9 cellular contexts compared by ENCODE assay signal in the genomic region with DNA sequence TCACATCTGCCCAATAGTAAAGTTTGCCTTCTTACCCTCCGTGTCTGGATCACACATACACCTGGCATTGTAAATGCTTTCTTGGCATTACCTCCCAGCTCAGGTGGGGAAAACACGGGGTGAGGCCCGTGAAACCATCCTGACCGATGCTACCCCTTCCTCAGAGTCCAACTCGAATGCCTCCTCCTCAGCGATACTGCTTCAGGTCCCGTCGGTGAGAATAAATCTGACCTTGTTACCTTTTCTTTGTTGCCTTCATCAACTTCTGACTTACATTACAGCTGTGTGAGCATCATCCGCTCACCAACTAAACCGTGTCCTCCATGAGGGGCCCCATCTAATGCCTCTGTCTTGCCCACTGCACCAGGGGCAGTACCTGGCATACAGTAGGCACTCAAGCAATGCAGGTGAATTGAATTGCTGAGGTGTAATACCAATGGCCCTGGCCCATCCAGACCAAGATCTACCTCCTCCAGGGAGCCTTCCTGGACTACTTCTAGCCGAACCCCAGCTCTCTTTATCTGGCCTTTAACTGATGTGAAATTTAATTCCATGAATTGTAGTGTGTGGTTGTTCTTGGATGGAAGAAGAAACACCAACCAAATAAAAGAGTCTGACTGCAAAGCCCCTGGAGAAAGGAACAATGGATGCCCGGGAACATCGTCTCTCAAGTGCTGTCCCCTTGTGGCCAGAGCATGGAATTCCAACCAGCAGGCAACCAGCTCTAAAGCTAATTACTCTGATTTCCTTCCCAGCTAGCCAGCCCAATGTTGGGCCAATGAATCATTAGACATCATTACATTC.
DNase-seq lines count a peak whose midpoint lies in the region; ATAC-seq, FAIRE-seq and TF ChIP-seq lines count a peak whose summit lies in the region.
"Had no signal": no experiment of that assay in that cellular context is flagged by ENCODE, and none has a peak within 500 bp of the region (broad histone marks: within the 10 kb centered on the region; RNA-seq: fewer than 3 reads in every experiment).

No MANE protein-coding gene starts in this region.

- no peak overlapping the region for H3K27ac ChIP-seq in keratinocyte (ENCODE audit: control insufficient read depth, insufficient read depth, low read length)

- H3K9me3 ChIP-seq in keratinocyte (ENCODE audit: control insufficient read depth, low read depth, low read length): no peaks in the 10 kb centered on the region

- no peaks in the 10 kb centered on the region for H3K36me3 ChIP-seq in keratinocyte (ENCODE audit: control insufficient read depth in 2 of 2, extremely low read depth in 1 of 2, insufficient read depth in 2 of 2, low read length in 2 of 2)

- dilution Hi-C loops in keratinocyte (cut with MboI; ENCODE audit: extremely low pct_ligation_motif_present, low sequenced_read_pairs): no loop called here

- no peaks in the 10 kb centered on the region for H3K9me3 Mint-ChIP-seq in type B pancreatic cell
- H3K9me3 Mint-ChIP-seq: stimulated activated naive B cell treated with anti-CD40 and anti-IgM and Interleukin-4, amounts not matched to agents 10 μg/mL and 1 μg/mL and 100 μg/mL, for 72 hours had no signal

- no peak overlapping the region for H3K9ac ChIP-seq in keratinocyte (ENCODE audit: control insufficient read depth, extremely low read depth, insufficient read depth, low read length)

- no peak overlapping the region for H2AFZ ChIP-seq in keratinocyte (ENCODE audit: control insufficient read depth, low read length)

- H3K27me3 ChIP-seq in keratinocyte (ENCODE audit: control insufficient read depth, extremely low read depth, insufficient read depth, low read length): peaks cover 16% of the 10 kb centered on the region

- TF ChIP-seq CTCF in AG04449 (IDR thresholded peaks at IDR 0.05; ENCODE audit: insufficient read depth, low read length, missing control alignments) (peak; percentile 84), GM12864 (IDR thresholded peaks at IDR 0.05; ENCODE audit: low read depth, low read length, missing control alignments) (peak; percentile 98), astrocyte of the spinal cord (IDR thresholded peaks at IDR 0.05; ENCODE audit: low read depth, low read length) (peak; percentile 96), keratinocyte (optimal IDR thresholded peaks at IDR 0.05 in 1 of 3, IDR thresholded peaks at IDR 0.05 in 1 of 3, conservative IDR thresholded peaks at IDR 0.05 in 1 of 3; ENCODE audit: extremely low read depth in 1 of 3, insufficient read depth in 2 of 3, low read length in 3 of 3) (peak; percentile 93 to 97 (median 94)), type B pancreatic cell (conservative IDR thresholded peaks at IDR 0.05) (peak; percentile 90)

- CTCF ChIA-PET in AG04449 (lab: Yijun Ruan, JAX): interaction anchor here (0.6 to 4.0 kb wide), 38 partner anchors 9 to 493 kb away, joined by 3 to 59 read pairs (median 4); partner anchors contain the start of gene PMEPA1

- peaks cover 4% of the 10 kb centered on the region for H3K4me1 Mint-ChIP-seq in type B pancreatic cell (ENCODE audit: unreplicated experiment)
- H3K4me1 Mint-ChIP-seq: stimulated activated naive B cell treated with anti-CD40 and anti-IgM and Interleukin-4, amounts not matched to agents 10 μg/mL and 1 μg/mL and 100 μg/mL, for 72 hours had no signal

- H4K20me1 ChIP-seq in keratinocyte (ENCODE audit: control insufficient read depth, extremely low read depth, insufficient read depth, low read length): no peaks in the 10 kb centered on the region

- ATAC-seq in HG03442 (IDR thresholded peaks at IDR 0.05; ENCODE audit: unreplicated experiment): no peak

- H3K4me2 ChIP-seq in keratinocyte (ENCODE audit: control insufficient read depth, extremely low read depth, insufficient read depth, low read depth, low read length): no peak overlapping the region

- no peak overlapping the region for H3K27ac Mint-ChIP-seq in type B pancreatic cell
- H3K27ac Mint-ChIP-seq: stimulated activated naive B cell treated with anti-CD40 and anti-IgM and Interleukin-4, amounts not matched to agents 10 μg/mL and 1 μg/mL and 100 μg/mL, for 72 hours had no signal

- peaks cover 7% of the 10 kb centered on the region for H3K27me3 Mint-ChIP-seq in type B pancreatic cell

- in situ Hi-C loops in astrocyte of the spinal cord (cut with HindIII; ENCODE audit: low sequenced_read_pairs): no loop called here

- POLR2A ChIA-PET in AG04449 (lab: Yijun Ruan, JAX): no interaction called here

- DNase-seq in AG04449 (ENCODE audit: low read depth, low spot score): no peak
- no peak for DNase-seq in GM12864 (ENCODE audit: low read depth)
- peak; percentile 57 for DNase-seq in NCI-H2171 treated with DMSO at 0.1 percent for 48 hours (lab: John Stamatoyannopoulos, UW)
- DNase-seq in astrocyte of the spinal cord (ENCODE audit: low read depth, low spot score): peak; percentile 55
- DNase-seq in keratinocyte (ENCODE audit: low read depth, low spot score): peak; percentile 11
- peak; percentile 61 for DNase-seq in type B pancreatic cell (ENCODE audit: extremely low spot score, unreplicated experiment)
- no peak for DNase-seq in HCEC 1CT
- DNase-seq: stimulated activated naive B cell treated with anti-CD40 and anti-IgM and Interleukin-4, amounts not matched to agents 10 μg/mL and 1 μg/mL and 100 μg/mL, for 72 hours had no signal

- H3K79me2 ChIP-seq in keratinocyte (ENCODE audit: control insufficient read depth, insufficient read depth, low read length): no peaks in the 10 kb centered on the region

- H3K4me3 ChIP-seq in AG04449 (ENCODE audit: low read depth, low read length) (no peak overlapping the region), GM12864 (ENCODE audit: low read depth, low read length) (no peak overlapping the region), astrocyte of the spinal cord (ENCODE audit: low read depth, low read length) (no peak overlapping the region), keratinocyte (ENCODE audit: control insufficient read depth in 2 of 3, extremely low read depth in 1 of 3, insufficient read depth in 2 of 3, low read depth in 1 of 3, low read length in 3 of 3) (no peak overlapping the region)

- no peak overlapping the region for H3K4me3 Mint-ChIP-seq in type B pancreatic cell
- H3K4me3 Mint-ChIP-seq: stimulated activated naive B cell treated with anti-CD40 and anti-IgM and Interleukin-4, amounts not matched to agents 10 μg/mL and 1 μg/mL and 100 μg/mL, for 72 hours had no signal

- FAIRE-seq in keratinocyte (lab: Jason Lieb, UNC): peak; percentile 62

- H3K9me1 ChIP-seq in keratinocyte (ENCODE audit: control insufficient read depth, extremely low read depth, insufficient read depth, low read length): no peaks in the 10 kb centered on the region

- H3K36me3 Mint-ChIP-seq in type B pancreatic cell: no peaks in the 10 kb centered on the region
- H3K36me3 Mint-ChIP-seq: stimulated activated naive B cell treated with anti-CD40 and anti-IgM and Interleukin-4, amounts not matched to agents 10 μg/mL and 1 μg/mL and 100 μg/mL, for 72 hours had no signal

- H3K4me1 ChIP-seq in keratinocyte (ENCODE audit: control insufficient read depth, extremely low read depth, insufficient read depth, low read length): no peaks in the 10 kb centered on the region

Comparison
In these comparisons a context has a peak if more than half of its experiments do, and no peak if none do; other contexts are left out.
1. DNase-seq: peak in NCI-H2171 treated with DMSO at 0.1 percent for 48 hours (single experiment), astrocyte of the spinal cord (single experiment), keratinocyte (single experiment) and type B pancreatic cell (single experiment); none in AG04449 (single experiment), GM12864 (single experiment) and HCEC 1CT (single experiment).
2. Peak in every context shown above with its lines, with median percentiles within 50 percentile points of each other: CTCF ChIP-seq.